20 cellular contexts compared by ENCODE assay signal in genomic region chr7:47402941-47403340, GRCh38.
DNase-seq lines count a peak whose midpoint lies in the region; ATAC-seq and TF ChIP-seq lines count a peak whose summit lies in the region.
"Had no signal": no experiment of that assay in that cellular context is flagged by ENCODE, and none has a peak within 500 bp of the region (broad histone marks: within the 10 kb centered on the region; RNA-seq: fewer than 3 reads in every experiment).

No MANE protein-coding gene starts in this region.

- no peaks in the 10 kb centered on the region; the same call in 1 of the 2 replicates for H3K9me3 ChIP-seq in AG04450 (ENCODE audit: control insufficient read depth, insufficient read depth, low read length)
- H3K9me3 ChIP-seq: A549, adrenal gland, thoracic aorta had no signal

- POLR2A ChIA-PET in AG04450 (lab: Yijun Ruan, JAX) = no interaction called here

- H3K4me1 ChIP-seq in rectal smooth muscle tissue (ENCODE audit: control insufficient read depth, insufficient read depth, low read length) = peaks cover 23% of the 10 kb centered on the region

- no peak overlapping the region for H3K9ac ChIP-seq in rectal smooth muscle tissue (ENCODE audit: low read length)

- DNase-seq in AG04450 (ENCODE audit: low read depth, low spot score) = no peak
- DNase-seq in SW480 (ENCODE audit: low spot score) = peak; percentile 82
- DNase-seq in left lobe of liver (ENCODE audit: low spot score) = peak; percentile 38
- DNase-seq in globus pallidus (ENCODE audit: low spot score) = no peak
- DNase-seq in inferior parietal cortex (ENCODE audit: extremely low spot score) = no peak
- DNase-seq in GDM1 (lab: John Stamatoyannopoulos, UW) = no peak
- DNase-seq: activated B cell treated with CpG ODN at 0.5 μM for 24 hours; DMS79; Karpas-422; NCI-H1105 treated with DMSO at 0.1 percent for 48 hours; right cardiac atrium; SHP77; stimulated activated CD4-positive, alpha-beta T cell treated with anti-CD3 and anti-CD28 coated beads, Interleukin-2, amount 100 ng/mL, for 24 hours had no signal

- peak overlapping the region; percentile 21 for H3K27ac ChIP-seq in AG04450 (ENCODE audit: low read depth, low read length)
- peak overlapping the region; percentile 33 for H3K27ac ChIP-seq in rectal smooth muscle tissue (ENCODE audit: low read depth, low read length)
- H3K27ac ChIP-seq: A549, thoracic aorta had no signal

- H3K27me3 ChIP-seq in AG04450 (ENCODE audit: control insufficient read depth, insufficient read depth, low read length) = no peaks in the 10 kb centered on the region
- no peaks in the 10 kb centered on the region for H3K27me3 ChIP-seq in rectal smooth muscle tissue (ENCODE audit: control insufficient read depth, insufficient read depth, low read length)
- H3K27me3 ChIP-seq: adrenal gland had no signal

- ATAC-seq in left lobe of liver = no peak
- no peak for ATAC-seq in HG02623 (IDR thresholded peaks at IDR 0.05; ENCODE audit: unreplicated experiment)
- ATAC-seq: activated T-helper 17 cell treated with anti-CD3 and anti-CD28 coated beads, Interleukin-2, amount 50 U/mL, for 72 hours had no signal

- no peak overlapping the region for H3K4me3 ChIP-seq in AG04450 (ENCODE audit: low read depth, low read length)
- no peak overlapping the region for H3K4me3 ChIP-seq in rectal smooth muscle tissue (ENCODE audit: low read length)
- H3K4me3 ChIP-seq: A549, adrenal gland, lung, thoracic aorta had no signal

- no peak for TF ChIP-seq CTCF in AG04450 (IDR thresholded peaks at IDR 0.05; ENCODE audit: low read depth, low read length)

- CTCF ChIA-PET in AG04450 (lab: Charles Lee) = interaction anchor here (0.7 to 1.1 kb wide), 2 partner anchors 10 to 149 kb away, joined by 3 to 4 read pairs; no protein-coding TSS in a partner anchor

- H3K36me3 ChIP-seq in rectal smooth muscle tissue (ENCODE audit: control insufficient read depth, insufficient read depth, low read length) = no peaks in the 10 kb centered on the region
- H3K36me3 ChIP-seq: thoracic aorta had no signal

Comparison
In these comparisons a context has a peak if more than half of its experiments do, and no peak if none do; other contexts are left out.
1. DNase-seq: peak in SW480 (single experiment) and left lobe of liver (single experiment); none in AG04450 (single experiment), globus pallidus (single experiment), inferior parietal cortex (single experiment) and GDM1 (single experiment).